Comparison of ENCODE assay signal across 17 cellular contexts in the genomic region with DNA sequence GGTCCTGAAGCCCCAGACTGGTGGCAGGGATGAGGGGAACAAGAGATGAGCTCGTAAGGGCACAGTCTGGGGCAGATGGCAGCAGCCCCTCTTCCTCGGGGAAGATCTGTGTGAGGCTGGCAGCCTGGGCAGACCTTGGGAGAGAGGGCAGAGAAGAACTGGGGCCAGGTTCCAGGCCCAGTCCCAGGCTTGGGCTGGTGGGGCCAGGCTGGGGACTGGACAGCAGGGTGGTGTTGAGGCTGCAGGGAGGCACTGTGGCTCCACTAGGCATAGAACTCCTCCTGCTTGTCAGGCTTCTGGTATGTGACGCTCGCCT. TPM values are rescaled to one million over a fixed set of nuclear protein-coding genes. Genes with fewer than 3 reads are reported as not detected.
"Had no signal": no experiment of that assay in that cellular context is flagged by ENCODE, and none has a peak within 500 bp of the region (broad histone marks: within the 10 kb centered on the region; RNA-seq: fewer than 3 reads in every experiment).

No MANE protein-coding gene starts in this region.

- H3K27me3 ChIP-seq: pancreas had no signal

- H3K4me1 ChIP-seq: pancreas had no signal

- DNase-seq: activated CD4-positive, alpha-beta memory T cell treated with anti-CD3 and anti-CD28 coated beads, Interleukin-2, amount 10 ng/mL, durations not matched to agents 7 days and 5 days; activated CD4-positive, alpha-beta T cell treated with anti-CD3 and anti-CD28 coated beads for 1 hour; activated gamma-delta T cell treated with Interleukin-2 at 50 U/mL for 16 hours; activated T-cell treated with anti-CD3 and anti-CD28 coated beads, Interleukin-2, amount 50 U/mL, for 72 hours; caudate nucleus; effector memory CD8-positive, alpha-beta T cell; hippocampal formation; immature natural killer cell; left cardiac atrium; naive B cell; pancreas; stimulated activated CD4-positive, alpha-beta T cell treated with anti-CD3 and anti-CD28 coated beads, Interleukin-4, amount 100 ng/mL, for 1 hour; stimulated activated naive CD8-positive, alpha-beta T cell treated with anti-CD3 and anti-CD28 coated beads, Interleukin-15, amount 100 ng/mL, for 72 hours; T1000 had no signal

- H3K27ac ChIP-seq: pancreas, thoracic aorta had no signal

- H3K4me3 Mint-ChIP-seq: activated CD4-positive, alpha-beta memory T cell treated with anti-CD3 and anti-CD28 coated beads, Interleukin-2, amount 10 ng/mL, durations not matched to agents 7 days and 5 days; activated T-cell treated with anti-CD3 and anti-CD28 coated beads, Interleukin-2, amount 50 U/mL, for 72 hours; dendritic cell treated with granulocyte-macrophage colony-stimulating factor and Interleukin-4, amounts not matched to agents 40 ng/mL and 50 ng/mL, for 4 days; effector memory CD8-positive, alpha-beta T cell; immature natural killer cell; stimulated activated naive CD8-positive, alpha-beta T cell treated with anti-CD3 and anti-CD28 coated beads, Interleukin-15, amount 100 ng/mL, for 72 hours had no signal

- H3K4me3 ChIP-seq: lung, pancreas, thoracic aorta had no signal

- H3K36me3 Mint-ChIP-seq: immature natural killer cell had no signal

- ATAC-seq: effector memory CD8-positive, alpha-beta T cell; left cardiac atrium; pancreas; stimulated activated naive CD8-positive, alpha-beta T cell treated with anti-CD3 and anti-CD28 coated beads, Interleukin-15, amount 100 ng/mL, for 72 hours had no signal

- H3K36me3 ChIP-seq: pancreas had no signal

- H3K9me3 Mint-ChIP-seq: activated CD4-positive, alpha-beta memory T cell treated with anti-CD3 and anti-CD28 coated beads, Interleukin-2, amount 10 ng/mL, durations not matched to agents 7 days and 5 days; activated T-cell treated with anti-CD3 and anti-CD28 coated beads, Interleukin-2, amount 50 U/mL, for 72 hours; dendritic cell treated with granulocyte-macrophage colony-stimulating factor and Interleukin-4, amounts not matched to agents 40 ng/mL and 50 ng/mL, for 4 days; effector memory CD8-positive, alpha-beta T cell had no signal

- H3K27ac Mint-ChIP-seq: activated CD4-positive, alpha-beta memory T cell treated with anti-CD3 and anti-CD28 coated beads, Interleukin-2, amount 10 ng/mL, durations not matched to agents 7 days and 5 days; activated T-cell treated with anti-CD3 and anti-CD28 coated beads, Interleukin-2, amount 50 U/mL, for 72 hours; dendritic cell treated with granulocyte-macrophage colony-stimulating factor and Interleukin-4, amounts not matched to agents 40 ng/mL and 50 ng/mL, for 4 days; effector memory CD8-positive, alpha-beta T cell; immature natural killer cell; stimulated activated naive CD8-positive, alpha-beta T cell treated with anti-CD3 and anti-CD28 coated beads, Interleukin-15, amount 100 ng/mL, for 72 hours had no signal

- H3K9me3 ChIP-seq: pancreas, thoracic aorta had no signal

RNA-seq across cellular contexts. Expression of a gene that starts 35.7 kb away (rescaled TPM):
- total RNA-seq: activated CD4-positive, alpha-beta memory T cell treated with anti-CD3 and anti-CD28 coated beads, Interleukin-2, amount 10 ng/mL, durations not matched to agents 7 days and 5 days had no signal
- polyA plus RNA-seq: immature natural killer cell had no signal
